Comparison of ENCODE assay signal across 11 cellular contexts in the genomic region with DNA sequence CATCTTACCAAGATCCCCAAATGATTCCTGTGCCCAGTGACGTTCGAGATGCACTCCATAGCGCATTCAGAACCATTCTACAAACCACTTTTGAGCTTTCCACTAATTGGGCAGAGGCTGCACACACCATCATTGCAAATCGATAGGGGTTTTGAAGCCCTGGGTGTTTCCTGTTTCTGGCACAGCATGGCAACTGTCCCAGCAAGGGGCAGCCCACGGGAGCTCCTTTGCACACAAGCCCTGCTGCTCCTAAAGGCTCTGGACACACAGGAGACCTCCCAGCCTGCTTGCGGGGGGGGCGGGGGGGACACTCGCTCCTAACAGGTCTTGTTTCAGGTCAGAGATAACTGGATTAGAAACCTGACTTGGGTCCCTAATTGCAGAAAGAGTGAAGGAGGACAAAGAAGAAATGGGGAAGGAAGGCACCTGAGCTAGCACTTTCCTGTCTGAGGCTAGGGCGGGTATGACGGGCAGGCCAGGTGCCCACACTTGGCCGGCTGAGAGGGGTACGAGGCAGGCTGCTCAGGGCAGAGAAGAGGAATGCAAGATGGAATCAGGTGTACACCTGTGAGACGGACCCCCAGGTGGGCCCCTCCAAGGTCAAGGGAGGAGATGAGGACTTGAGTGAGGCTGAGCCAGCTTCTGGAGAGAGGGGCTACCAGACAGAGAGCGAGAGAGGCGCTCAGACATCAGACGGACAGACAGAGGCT. TPM values are rescaled to one million over a fixed set of nuclear protein-coding genes. Genes with fewer than 3 reads are reported as not detected.
A peak's percentile ranks its signal among the peaks of the same experiment; 100 is the strongest.
DNase-seq lines count a peak whose midpoint lies in the region; ATAC-seq, FAIRE-seq and TF ChIP-seq lines count a peak whose summit lies in the region.
"Had no signal": no experiment of that assay in that cellular context is flagged by ENCODE, and none has a peak within 500 bp of the region (broad histone marks: within the 10 kb centered on the region; RNA-seq: fewer than 3 reads in every experiment).

No MANE protein-coding gene starts in this region.

- peaks cover 18% of the 10 kb centered on the region for H3K4me1 Mint-ChIP-seq in activated naive CD4-positive, alpha-beta T cell treated with anti-CD3 and anti-CD28 coated beads, Interleukin-2, amount 10 ng/mL, durations not matched to agents 7 days and 5 days
- peaks cover 16% of the 10 kb centered on the region for H3K4me1 Mint-ChIP-seq in brain

- no peak overlapping the region for H3K27ac Mint-ChIP-seq in activated naive CD4-positive, alpha-beta T cell treated with anti-CD3 and anti-CD28 coated beads, Interleukin-2, amount 10 ng/mL, durations not matched to agents 7 days and 5 days
- H3K27ac Mint-ChIP-seq in brain, result no peak overlapping the region

- peaks cover 10 to 12% of the 10 kb centered on the region in 2 donors for H3K4me1 ChIP-seq in mucosa of rectum (ENCODE audit: control insufficient read depth in 2 of 2, insufficient read depth in 2 of 2, low read length in 2 of 2)
- H3K4me1 ChIP-seq in tibial artery, result peaks cover 0 to 14% (median 6%) of the 10 kb centered on the region in 4 donors

- H3K27ac ChIP-seq in mucosa of rectum (ENCODE audit: low read depth in 2 of 2, low read length in 2 of 2) (peak overlapping the region; percentile 68 to 74), tibial artery (no peak overlapping the region)
- H3K27ac ChIP-seq: epithelial cell of prostate had no signal

- no peak for DNase-seq in activated naive CD4-positive, alpha-beta T cell treated with anti-CD3 and anti-CD28 coated beads, Interleukin-2, amount 10 ng/mL, durations not matched to agents 7 days and 5 days
- DNase-seq in activated naive CD4-positive, alpha-beta T cell treated with Interleukin-2 at 50 U/mL for 16 hours, result no peak
- DNase-seq in tibial artery, result no peak
- no peak for DNase-seq in frontal cortex (ENCODE audit: low spot score in 2 of 2)

- intact Hi-C loops in tibial artery (cut with DNase I; ENCODE audit: low total_unique reads), result no loop called here

- CTCF ChIA-PET in activated naive CD4-positive, alpha-beta T cell treated with anti-CD3 and anti-CD28 coated beads, Interleukin-2, amount 10 ng/mL, durations not matched to agents 7 days and 5 days (lab: Charles Lee), result interaction anchor here (1.1 kb wide), 1 partner anchor 10 kb away, joined by 3 read pairs; no protein-coding TSS in a partner anchor

- peak overlapping the region; percentile 88 for H3K4me3 Mint-ChIP-seq in activated naive CD4-positive, alpha-beta T cell treated with anti-CD3 and anti-CD28 coated beads, Interleukin-2, amount 10 ng/mL, durations not matched to agents 7 days and 5 days
- peak overlapping the region; percentile 49 to 89 (median 81) for H3K4me3 Mint-ChIP-seq in brain

- H3K9ac ChIP-seq in mucosa of rectum (ENCODE audit: low read depth in 1 of 2, low read length in 2 of 2), result peak overlapping the region; percentile 54 to 77

- no peak for FAIRE-seq in frontal cortex (lab: Jason Lieb, UNC)
- FAIRE-seq: K562 had no signal

- H3K4me3 ChIP-seq in mucosa of rectum (ENCODE audit: low read length in 2 of 2), result peak overlapping the region; percentile 74 to 79
- peak overlapping the region; percentile 52 to 59 for H3K4me3 ChIP-seq in tibial artery
- H3K4me3 ChIP-seq: K562 had no signal

- peaks cover 0 to 1% of the 10 kb centered on the region in 2 donors for H3K27me3 ChIP-seq in mucosa of rectum (ENCODE audit: control insufficient read depth in 2 of 2, insufficient read depth in 2 of 2, low read length in 2 of 2)
- H3K27me3 ChIP-seq in tibial artery, result peaks cover 0 to 12% of the 10 kb centered on the region in 2 donors

- no peaks in the 10 kb centered on the region for H3K36me3 Mint-ChIP-seq in activated naive CD4-positive, alpha-beta T cell treated with anti-CD3 and anti-CD28 coated beads, Interleukin-2, amount 10 ng/mL, durations not matched to agents 7 days and 5 days
- H3K36me3 Mint-ChIP-seq in brain, result no peaks in the 10 kb centered on the region

- no peak for ATAC-seq in HG03457 (IDR thresholded peaks at IDR 0.05; ENCODE audit: unreplicated experiment)
- ATAC-seq in GM21360 (IDR thresholded peaks at IDR 0.05; ENCODE audit: unreplicated experiment), result no peak

- H3K27me3 Mint-ChIP-seq in activated naive CD4-positive, alpha-beta T cell treated with anti-CD3 and anti-CD28 coated beads, Interleukin-2, amount 10 ng/mL, durations not matched to agents 7 days and 5 days, result peaks cover 52% of the 10 kb centered on the region
- peaks cover 72% of the 10 kb centered on the region for H3K27me3 Mint-ChIP-seq in brain

- no peaks in the 10 kb centered on the region for H3K9me3 ChIP-seq in mucosa of rectum (ENCODE audit: control insufficient read depth in 2 of 2, low read length in 2 of 2)
- no peaks in the 10 kb centered on the region for H3K9me3 ChIP-seq in tibial artery

- H3K36me3 ChIP-seq in mucosa of rectum (ENCODE audit: control insufficient read depth in 2 of 2, insufficient read depth in 2 of 2, low read length in 2 of 2), result no peaks in the 10 kb centered on the region
- no peaks in the 10 kb centered on the region for H3K36me3 ChIP-seq in tibial artery

- no peaks in the 10 kb centered on the region for H3K9me3 Mint-ChIP-seq in activated naive CD4-positive, alpha-beta T cell treated with anti-CD3 and anti-CD28 coated beads, Interleukin-2, amount 10 ng/mL, durations not matched to agents 7 days and 5 days
- peaks cover 0 to 3% (median 0%) of the 10 kb centered on the region in 5 experiments for H3K9me3 Mint-ChIP-seq in brain

- TF ChIP-seq CTCF in brain (conservative IDR thresholded peaks at IDR 0.05), result no peak
- no peak for TF ChIP-seq CTCF in tibial artery (IDR thresholded peaks at IDR 0.05)

RNA-seq across cellular contexts. Expression of a gene that starts 0.8 kb away (rescaled TPM):
- 34.7 TPM for polyA plus RNA-seq in brain (ENCODE audit: insufficient read depth, low read depth, low replicate concordance)
- not detected for total RNA-seq in frontal cortex
- polyA plus RNA-seq: K562 had no signal

RNA-seq across cellular contexts. Expression of a gene that starts 44.9 kb away (rescaled TPM):
- polyA plus RNA-seq in brain (ENCODE audit: insufficient read depth, low read depth, low replicate concordance), result not detected
- not detected for total RNA-seq in frontal cortex
- total RNA-seq: K562 had no signal
- polyA plus RNA-seq: BJ had no signal

Comparison
In these comparisons a context has a peak if more than half of its experiments do, and no peak if none do; other contexts are left out.
1. H3K27ac ChIP-seq: peak in mucosa of rectum (2 of 2); none in tibial artery (0 of 2).